Comparison of ENCODE assay signal across 19 cellular contexts in genomic region chr13:39818953-39819352, GRCh38.
DNase-seq lines count a peak whose midpoint lies in the region; ATAC-seq and TF ChIP-seq lines count a peak whose summit lies in the region.
"Had no signal": no experiment of that assay in that cellular context is flagged by ENCODE, and none has a peak within 500 bp of the region (broad histone marks: within the 10 kb centered on the region; RNA-seq: fewer than 3 reads in every experiment).

No MANE protein-coding gene starts in this region.

- no peaks in the 10 kb centered on the region for H3K9me1 ChIP-seq in IMR-90 (ENCODE audit: insufficient read depth, low read length)

- H2AFZ ChIP-seq in IMR-90 (replicated peaks; ENCODE audit: low read length, poor library complexity): no peak overlapping the region

- H3K27me3 ChIP-seq in IMR-90 (ENCODE audit: control insufficient read depth, insufficient read depth, low read length) (no peaks in the 10 kb centered on the region; the same call in 1 of the 2 replicates), gastroesophageal sphincter (no peaks in the 10 kb centered on the region), testis (no peaks in the 10 kb centered on the region)

- H3K4me2 ChIP-seq in IMR-90 (ENCODE audit: low read depth, low read length): no peak overlapping the region; the same call in 1 of the 2 replicates
- H3K4me2 ChIP-seq: A549, GM23338 had no signal

- H3K9ac ChIP-seq in IMR-90 (ENCODE audit: low read depth, low read length): no peak overlapping the region

- no peaks in the 10 kb centered on the region for H3K4me1 ChIP-seq in IMR-90 (ENCODE audit: control insufficient read depth, insufficient read depth, low read length)
- peaks cover 0 to 10% (median 0%) of the 10 kb centered on the region in 3 donors for H3K4me1 ChIP-seq in gastroesophageal sphincter
- H3K4me1 ChIP-seq in testis: peaks cover 23% of the 10 kb centered on the region
- H3K4me1 ChIP-seq: A549 had no signal

- H2BK15ac ChIP-seq in IMR-90 (ENCODE audit: low read depth, low read length): no peak overlapping the region

- no peak overlapping the region for H2AK9ac ChIP-seq in IMR-90 (replicated peaks; ENCODE audit: low read depth, low read length, poor library complexity)

- H3K79me1 ChIP-seq in IMR-90 (ENCODE audit: low read depth in 1 of 2, low read length in 2 of 2): no peaks in the 10 kb centered on the region

- H2BK120ac ChIP-seq in IMR-90 (ENCODE audit: low read depth, low read length): no peak overlapping the region

- TF ChIP-seq RAD21 in IMR-90 (IDR thresholded peaks at IDR 0.05; ENCODE audit: low read length): no peak

- no peak overlapping the region for H3K23ac ChIP-seq in IMR-90 (ENCODE audit: low read depth, low read length)

- TF ChIP-seq EP300 in gastroesophageal sphincter (IDR thresholded peaks at IDR 0.05): no peak

- no peak overlapping the region for H3K14ac ChIP-seq in IMR-90 (replicated peaks; ENCODE audit: low read depth, low read length)

- no peak overlapping the region for H3K56ac ChIP-seq in IMR-90 (ENCODE audit: extremely low read depth, insufficient read depth, low read length)

- H3K4me3 ChIP-seq in IMR-90 (ENCODE audit: insufficient read depth, low read depth, low read length): no peak overlapping the region
- no peak overlapping the region for H3K4me3 ChIP-seq in cardiac fibroblast (replicated peaks in 1 of 2; ENCODE audit: low read depth in 2 of 2, low read length in 2 of 2)
- H3K4me3 ChIP-seq in gastroesophageal sphincter: no peak overlapping the region
- H3K4me3 ChIP-seq in testis: no peak overlapping the region
- H3K4me3 ChIP-seq: A549, GM12878, GM23338 had no signal

- WGBS in IMR-90 (ENCODE audit: extremely low coverage in 2 of 2, insufficient read length in 1 of 2), 2 experiments: no CpG with 5 or more reads among the region's 5 CpGs
- WGBS in gastroesophageal sphincter (ENCODE audit: low coverage in 1 of 2), 2 donors: 61 to 62% methylated on average over 5 of the region's 5 CpGs
- WGBS in testis, 2 donors: 40 to 47% methylated on average over 5 of the region's 5 CpGs

- TF ChIP-seq POLR2A in IMR-90 (IDR thresholded peaks at IDR 0.05; ENCODE audit: low read depth, low read length) (no peak), gastroesophageal sphincter (IDR thresholded peaks at IDR 0.05) (no peak), testis (IDR thresholded peaks at IDR 0.05) (no peak)

- TF ChIP-seq CTCF in IMR-90 (conservative IDR thresholded peaks at IDR 0.05; ENCODE audit: low read depth, low read length) (no peak), cardiac fibroblast (IDR thresholded peaks at IDR 0.05; ENCODE audit: low read depth, low read length) (no peak), gastroesophageal sphincter (IDR thresholded peaks at IDR 0.05) (no peak), testis (IDR thresholded peaks at IDR 0.05) (no peak)

- no peaks in the 10 kb centered on the region for H3K36me3 ChIP-seq in IMR-90 (ENCODE audit: control insufficient read depth, insufficient read depth, low read length)
- no peaks in the 10 kb centered on the region for H3K36me3 ChIP-seq in gastroesophageal sphincter
- no peaks in the 10 kb centered on the region for H3K36me3 ChIP-seq in testis (ENCODE audit: low read depth, missing control alignments)

- H3K18ac ChIP-seq in IMR-90 (ENCODE audit: low read depth, low read length): no peak overlapping the region

- no peak overlapping the region for H4K8ac ChIP-seq in IMR-90 (ENCODE audit: low read depth in 2 of 2, low read length in 2 of 2)

- BruUV-seq in IMR-90 (replicated peaks; lab: Mats Ljungman, UMichigan): no TSS peak

- intact Hi-C loops in IMR-90 (cut with micrococcal nuclease) (no loop called here), testis (cut with DNase I; ENCODE audit: low total_unique reads) (no loop called here)

- ATAC-seq in IMR-90 (ENCODE audit: low read depth) (no peak), gastroesophageal sphincter (peak; percentile 47), HG02870 (IDR thresholded peaks at IDR 0.05; ENCODE audit: unreplicated experiment) (no peak)
- ATAC-seq: A549, GM12878, GM23338 had no signal

- no peak overlapping the region for H4K5ac ChIP-seq in IMR-90 (ENCODE audit: low read depth, low read length)

- dilution Hi-C loops in IMR-90 (cut with HindIII; ENCODE audit: low sequenced_read_pairs, unreplicated experiment): no loop called here

- no peak overlapping the region for H2BK5ac ChIP-seq in IMR-90 (ENCODE audit: low read depth, low read length, poor library complexity, severe bottlenecking)

- DNase-seq in IMR-90: peak; percentile 39
- DNase-seq in cardiac fibroblast (ENCODE audit: low read depth in 2 of 2): peak; percentile 17 to 81
- peak; percentile 72 for DNase-seq in testis
- no peak for DNase-seq in NCI-H2081 treated with DMSO at 0.1 percent for 48 hours (lab: John Stamatoyannopoulos, UW)
- no peak for DNase-seq in medulla oblongata (ENCODE audit: extremely low spot score)
- DNase-seq: C1 segment of cervical spinal cord; DMS 273 treated with DMSO at 0.1 percent for 48 hours; GDM1; NCI-H1417; NCI-H187 treated with DMSO at 0.1 percent for 48 hours; NCI-H446; NCI-H69; NK-92 treated with Interleukin-12 subunit alpha and Interleukin-12 subunit beta, amount 100 ng/mL, for 24 hours; SIG-M5 had no signal

- CTCF ChIA-PET in IMR-90 (lab: Yijun Ruan, JAX): interaction anchor here (0.6 kb wide), 2 partner anchors 64 to 244 kb away, joined by 5 to 7 read pairs; no protein-coding TSS in a partner anchor

- no peaks in the 10 kb centered on the region for H3K9me3 ChIP-seq in IMR-90 (ENCODE audit: control insufficient read depth, insufficient read depth, low read length)
- no peaks in the 10 kb centered on the region for H3K9me3 ChIP-seq in gastroesophageal sphincter
- no peaks in the 10 kb centered on the region for H3K9me3 ChIP-seq in testis
- H3K9me3 ChIP-seq: A549 had no signal

- H4K91ac ChIP-seq in IMR-90 (ENCODE audit: insufficient read depth, low read depth, low read length): no peak overlapping the region

- no peak overlapping the region for H3K27ac ChIP-seq in IMR-90 (ENCODE audit: insufficient read depth, low read length)
- H3K27ac ChIP-seq in gastroesophageal sphincter: no peak overlapping the region
- H3K27ac ChIP-seq in testis: peak overlapping the region in 1 of 2 donors; percentile 82
- H3K27ac ChIP-seq: A549 had no signal

- no peak overlapping the region for H3K4ac ChIP-seq in IMR-90 (ENCODE audit: low read depth, low read length)

- POLR2A ChIA-PET in IMR-90 (lab: Charles Lee; ENCODE audit: unreplicated experiment): no interaction called here

- H2AK5ac ChIP-seq in IMR-90 (ENCODE audit: low read depth, low read length): no peak overlapping the region

- H4K20me1 ChIP-seq in IMR-90 (ENCODE audit: insufficient read depth, low read length): no peaks in the 10 kb centered on the region

- in situ Hi-C loops in IMR-90 (cut with MboI; ENCODE audit: low sequenced_read_pairs): no loop called here

- no peak overlapping the region for H2BK20ac ChIP-seq in IMR-90 (ENCODE audit: low read depth, low read length)

TF ChIP-seq in IMR-90, 13 proteins besides CTCF, POLR2A, EP300 and RAD21:
- no peak for TF ChIP-seq FOS (IDR thresholded peaks at IDR 0.05; ENCODE audit: low read depth, low read length)
- no peak for TF ChIP-seq BHLHE40 (IDR thresholded peaks at IDR 0.05; ENCODE audit: low read depth, low read length)
- no peak for TF ChIP-seq CHD1 (IDR thresholded peaks at IDR 0.05; ENCODE audit: low read depth, low read length)
- no peak for TF ChIP-seq SMC3 (IDR thresholded peaks at IDR 0.05; ENCODE audit: low read depth, low read length)
- TF ChIP-seq RFX5 (IDR thresholded peaks at IDR 0.05; ENCODE audit: low read depth, low read length): no peak
- TF ChIP-seq ELK1 (IDR thresholded peaks at IDR 0.05; ENCODE audit: borderline replicate concordance, low read depth, low read length): no peak
- no peak for TF ChIP-seq USF2 (IDR thresholded peaks at IDR 0.05; ENCODE audit: low read depth, low read length)

Comparison
In these comparisons a context has a peak if more than half of its experiments do, and no peak if none do; other contexts are left out.
1. DNase-seq: peak in IMR-90 (single experiment), cardiac fibroblast (2 of 2) and testis (single experiment); none in NCI-H2081 treated with DMSO at 0.1 percent for 48 hours (single experiment) and medulla oblongata (single experiment).